In the genomic region with DNA sequence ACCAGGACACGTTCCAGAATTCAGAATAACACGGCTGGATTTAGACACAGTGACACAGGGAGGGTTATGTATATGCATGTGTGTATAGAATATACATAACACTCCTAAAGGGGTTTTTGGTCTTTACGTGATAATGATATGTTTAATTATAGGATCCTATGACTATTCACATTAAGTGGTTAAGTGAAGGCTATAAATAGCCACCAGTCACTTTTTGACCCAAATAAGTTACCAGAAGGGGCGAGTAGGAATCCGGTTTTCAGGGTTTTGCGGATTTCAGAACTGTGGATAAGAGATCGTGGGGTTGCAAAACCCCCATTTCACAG, we compare ENCODE assay signal across 8 cellular contexts. TPM values are rescaled to one million over a fixed set of nuclear protein-coding genes. Genes with fewer than 3 reads are reported as not detected.
DNase-seq lines count a peak whose midpoint lies in the region; ATAC-seq and TF ChIP-seq lines count a peak whose summit lies in the region.

No MANE protein-coding gene starts in this region.

- intact Hi-C loops in CD14-positive monocyte (cut with micrococcal nuclease): loop anchor here (5.0 to 10.0 kb wide), 2 partner anchors 157 to 651 kb away; a partner anchor contains a TSS
- intact Hi-C loops in dendritic cell treated with granulocyte-macrophage colony-stimulating factor and Interleukin-4, amounts not matched to agents 40 ng/mL and 50 ng/mL, for 4 days (cut with micrococcal nuclease): no loop called here

- no peak overlapping the region for H3K18ac ChIP-seq in trophoblast cell (ENCODE audit: low read length)

- H2BK5ac ChIP-seq in trophoblast cell (ENCODE audit: low read depth, low read length, poor library complexity): no peak overlapping the region

- no peak overlapping the region for H4K91ac ChIP-seq in trophoblast cell (ENCODE audit: low read depth, low read length)

- H3K36me3 ChIP-seq in trophoblast cell (ENCODE audit: control insufficient read depth in 1 of 2, insufficient read depth in 2 of 2, low read length in 2 of 2): no peaks in the 10 kb centered on the region

- no peak overlapping the region for H4K12ac ChIP-seq in trophoblast cell (ENCODE audit: low read depth, low read length)

- H2BK12ac ChIP-seq in trophoblast cell (ENCODE audit: low read length): no peak overlapping the region

- H2AK5ac ChIP-seq in trophoblast cell (ENCODE audit: low read length): no peak overlapping the region

- peak overlapping the region; percentile 33 for H3K4me2 ChIP-seq in trophoblast cell (ENCODE audit: low read length)

- no peak overlapping the region for H2AFZ ChIP-seq in trophoblast cell (ENCODE audit: insufficient read depth, low read length, poor library complexity)

- no peak for DNase-seq in CD14-positive monocyte (ENCODE audit: low spot score)
- no peak for DNase-seq in LNCaP clone FGC (ENCODE audit: low read depth)
- no peak for DNase-seq in trophoblast cell
- no peak for DNase-seq in GM19240 (ENCODE audit: insufficient read length, low spot score)
- no peak for DNase-seq in HT-29 (ENCODE audit: low spot score)

- H3K27ac ChIP-seq in trophoblast cell (ENCODE audit: low read depth, low read length): no peak overlapping the region

- H3K9ac ChIP-seq in trophoblast cell (ENCODE audit: low read length): no peak overlapping the region

- H3K4me3 ChIP-seq in LNCaP clone FGC (ENCODE audit: low read depth, low read length) (peak overlapping the region; percentile 45), trophoblast cell (ENCODE audit: low read depth, low read length) (no peak overlapping the region)

- peaks cover 0 to 7% (median 0%) of the 10 kb centered on the region in 7 donors for H3K9me3 Mint-ChIP-seq in CD14-positive monocyte
- H3K9me3 Mint-ChIP-seq in dendritic cell treated with granulocyte-macrophage colony-stimulating factor and Interleukin-4, amounts not matched to agents 40 ng/mL and 50 ng/mL, for 4 days: no peaks in the 10 kb centered on the region

- H3K79me1 ChIP-seq in trophoblast cell (ENCODE audit: low read length): peaks cover 4% of the 10 kb centered on the region

- no peak overlapping the region for H3K23ac ChIP-seq in trophoblast cell (ENCODE audit: low read length)

- peaks cover 3% of the 10 kb centered on the region for H3K9me3 ChIP-seq in trophoblast cell (ENCODE audit: insufficient read depth, low read depth, low read length)

- H3K14ac ChIP-seq in trophoblast cell (ENCODE audit: low read length): no peak overlapping the region

- peaks cover 2% of the 10 kb centered on the region for H3K79me2 ChIP-seq in trophoblast cell (ENCODE audit: control insufficient read depth, insufficient read depth, low read length, poor library complexity)

- H3K4me3 Mint-ChIP-seq in CD14-positive monocyte: peak overlapping the region; percentile 51 to 59
- no peak overlapping the region for H3K4me3 Mint-ChIP-seq in dendritic cell treated with granulocyte-macrophage colony-stimulating factor and Interleukin-4, amounts not matched to agents 40 ng/mL and 50 ng/mL, for 4 days

- ATAC-seq in GM19324 (IDR thresholded peaks at IDR 0.05; ENCODE audit: low FRiP score, unreplicated experiment) (no peak), HG02884 (IDR thresholded peaks at IDR 0.05; ENCODE audit: unreplicated experiment) (no peak)

- peaks cover 25 to 32% of the 10 kb centered on the region in 2 donors for H3K36me3 Mint-ChIP-seq in CD14-positive monocyte
- peaks cover 36% of the 10 kb centered on the region for H3K36me3 Mint-ChIP-seq in dendritic cell treated with granulocyte-macrophage colony-stimulating factor and Interleukin-4, amounts not matched to agents 40 ng/mL and 50 ng/mL, for 4 days (ENCODE audit: low read depth)

- no CpG with 5 or more reads among the region's 7 CpGs for WGBS in trophoblast cell (ENCODE audit: extremely low coverage, insufficient coverage, insufficient read length)

- H3K27me3 ChIP-seq in trophoblast cell (ENCODE audit: insufficient read depth, low read length): peaks cover 3% of the 10 kb centered on the region

- H3K4ac ChIP-seq in trophoblast cell (ENCODE audit: low read depth, low read length): no peak overlapping the region

- peaks cover 1% of the 10 kb centered on the region in 3 donors for H3K27me3 Mint-ChIP-seq in CD14-positive monocyte (ENCODE audit: low read depth in 3 of 3)
- peaks cover 2% of the 10 kb centered on the region for H3K27me3 Mint-ChIP-seq in dendritic cell treated with granulocyte-macrophage colony-stimulating factor and Interleukin-4, amounts not matched to agents 40 ng/mL and 50 ng/mL, for 4 days

- no peak for TF ChIP-seq CTCF in CD14-positive monocyte (IDR thresholded peaks at IDR 0.05)
- no peak for TF ChIP-seq CTCF in LNCaP clone FGC (IDR thresholded peaks at IDR 0.05; ENCODE audit: control insufficient read depth, extremely low read depth, insufficient read depth)

- no peak overlapping the region for H4K8ac ChIP-seq in trophoblast cell (ENCODE audit: low read depth, low read length)

- peaks cover 12% of the 10 kb centered on the region for H3K4me1 Mint-ChIP-seq in CD14-positive monocyte
- H3K4me1 Mint-ChIP-seq in dendritic cell treated with granulocyte-macrophage colony-stimulating factor and Interleukin-4, amounts not matched to agents 40 ng/mL and 50 ng/mL, for 4 days (ENCODE audit: low read depth): peaks cover 36% of the 10 kb centered on the region

- H3K4me1 ChIP-seq in trophoblast cell (ENCODE audit: control insufficient read depth in 1 of 2, insufficient read depth in 2 of 2, low read length in 2 of 2): peaks cover 6% of the 10 kb centered on the region in 2 experiments

- no peak overlapping the region for H2BK120ac ChIP-seq in trophoblast cell (ENCODE audit: insufficient read depth, low read length, poor library complexity)

- peak overlapping the region in 2 of 7 donors; percentile 36 to 43 for H3K27ac Mint-ChIP-seq in CD14-positive monocyte
- H3K27ac Mint-ChIP-seq in dendritic cell treated with granulocyte-macrophage colony-stimulating factor and Interleukin-4, amounts not matched to agents 40 ng/mL and 50 ng/mL, for 4 days: peak overlapping the region; percentile 86

RNA-seq across cellular contexts. Expression of a gene that starts 6.9 kb away (rescaled TPM):
- not detected for polyA plus RNA-seq in CD14-positive monocyte
- polyA plus RNA-seq in trophoblast cell (2013): 0.04 TPM in 1 of 2 replicates, not detected in the other
- total RNA-seq in HT-29 (2014; rRNA removed; shearing (Covaris generic)): 0.34 and 1.6 TPM in 2 replicates

RNA-seq across cellular contexts. Expression of a gene that starts 9.5 kb away (rescaled TPM):
- 10 to 100 TPM; 12.6 to 17.6 TPM for polyA plus RNA-seq in CD14-positive monocyte
- 1.2 and 1.3 TPM in 2 replicates for polyA plus RNA-seq in trophoblast cell (2013)
- total RNA-seq in HT-29 (2014; rRNA removed; shearing (Covaris generic)): 12.9 and 16.9 TPM in 2 replicates

RNA-seq across cellular contexts. Expression of a gene that starts 10.6 kb away (rescaled TPM):
- 1 to 10 TPM; 7.2 to 7.6 TPM for polyA plus RNA-seq in CD14-positive monocyte
- polyA plus RNA-seq in trophoblast cell (2013): 31.7 and 31.9 TPM in 2 replicates
- total RNA-seq in HT-29 (2014; rRNA removed; shearing (Covaris generic)): 90.3 and 97.0 TPM in 2 replicates

RNA-seq across cellular contexts. Expression of a gene that starts 15.9 kb away (rescaled TPM):
- under 1 TPM; 0.50 to 0.69 TPM for polyA plus RNA-seq in CD14-positive monocyte
- 4.1 and 4.5 TPM in 2 replicates for polyA plus RNA-seq in trophoblast cell (2013)
- total RNA-seq in HT-29 (2014; rRNA removed; shearing (Covaris generic)): 5.5 and 11.1 TPM in 2 replicates

RNA-seq across cellular contexts. Expression of a gene that starts 24.1 kb away (rescaled TPM):
- 100 to 1,000 TPM; 148 to 166 TPM for polyA plus RNA-seq in CD14-positive monocyte
- polyA plus RNA-seq in trophoblast cell (2013): 186 and 187 TPM in 2 replicates
- total RNA-seq in HT-29 (2014; rRNA removed; shearing (Covaris generic)): 288 and 299 TPM in 2 replicates
